Comparison of ENCODE assay signal across 21 cellular contexts in genomic region chr14:90671835-90672234, GRCh38.
DNase-seq lines count a peak whose midpoint lies in the region; ATAC-seq and TF ChIP-seq lines count a peak whose summit lies in the region.
"Had no signal": no experiment of that assay in that cellular context is flagged by ENCODE, and none has a peak within 500 bp of the region (broad histone marks: within the 10 kb centered on the region; RNA-seq: fewer than 3 reads in every experiment).

No MANE protein-coding gene starts in this region.

- H3K4me3 ChIP-seq in OCI-LY7 (ENCODE audit: low read depth, low read length, poor library complexity, severe bottlenecking) = no peak overlapping the region
- H3K4me3 ChIP-seq in heart right ventricle = no peak overlapping the region
- H3K4me3 ChIP-seq in trophoblast cell (ENCODE audit: low read depth, low read length) = no peak overlapping the region
- H3K4me3 ChIP-seq: A549, ovary, SK-N-MC had no signal

- no peaks in the 10 kb centered on the region for H3K9me2 ChIP-seq in OCI-LY7 (ENCODE audit: insufficient read depth, low read length)

- H3K18ac ChIP-seq in trophoblast cell (ENCODE audit: low read length) = no peak overlapping the region

- H4K12ac ChIP-seq in trophoblast cell (ENCODE audit: low read depth, low read length) = no peak overlapping the region

- H3K14ac ChIP-seq in trophoblast cell (ENCODE audit: low read length) = no peak overlapping the region

- H2AFZ ChIP-seq in OCI-LY7 (ENCODE audit: low read length) (peak overlapping the region; percentile 71), trophoblast cell (ENCODE audit: insufficient read depth, low read length, poor library complexity) (no peak overlapping the region)

- no peak for TF ChIP-seq CTCF in OCI-LY7 (conservative IDR thresholded peaks at IDR 0.05; ENCODE audit: low read length)
- no peak for TF ChIP-seq CTCF in heart right ventricle (IDR thresholded peaks at IDR 0.05)
- no peak for TF ChIP-seq CTCF in progenitor cell of endocrine pancreas (IDR thresholded peaks at IDR 0.05; ENCODE audit: unreplicated experiment)

- H3K4ac ChIP-seq in trophoblast cell (ENCODE audit: low read depth, low read length) = no peak overlapping the region

- H2BK5ac ChIP-seq in trophoblast cell (ENCODE audit: low read depth, low read length, poor library complexity) = no peak overlapping the region

- H3K27ac ChIP-seq in OCI-LY7 (ENCODE audit: low read depth, low read length, poor library complexity, severe bottlenecking) = no peak overlapping the region
- H3K27ac ChIP-seq in heart right ventricle = peak overlapping the region in 1 of 10 donors; percentile 0
- no peak overlapping the region for H3K27ac ChIP-seq in trophoblast cell (ENCODE audit: low read depth, low read length)
- H3K27ac ChIP-seq: A549, ovary, SK-N-MC, WERI-Rb-1 had no signal

- CTCF ChIA-PET in OCI-LY7 (lab: Charles Lee; ENCODE audit: unreplicated experiment) = no interaction called here

- H3K27me3 ChIP-seq in heart right ventricle = no peaks in the 10 kb centered on the region
- no peaks in the 10 kb centered on the region for H3K27me3 ChIP-seq in trophoblast cell (ENCODE audit: insufficient read depth, low read length)
- H3K27me3 ChIP-seq: ovary had no signal

- WGBS in heart right ventricle, 2 donors = 49 to 59% methylated on average over 6 of the region's 6 CpGs
- WGBS in trophoblast cell (ENCODE audit: extremely low coverage, insufficient coverage, insufficient read length) = no CpG with 5 or more reads among the region's 6 CpGs

- no peak overlapping the region for H2AK5ac ChIP-seq in trophoblast cell (ENCODE audit: low read length)

- H3K36me3 Mint-ChIP-seq in progenitor cell of endocrine pancreas (ENCODE audit: insufficient read depth) = peaks cover 23% of the 10 kb centered on the region

- peaks cover 11% of the 10 kb centered on the region for H3K9me3 Mint-ChIP-seq in progenitor cell of endocrine pancreas (ENCODE audit: low read depth)
- H3K9me3 Mint-ChIP-seq: activated naive CD4-positive, alpha-beta T cell treated with anti-CD3 and anti-CD28 coated beads, Interleukin-2, amount 50 U/mL, for 24 hours had no signal

- no peak overlapping the region for H2BK120ac ChIP-seq in trophoblast cell (ENCODE audit: insufficient read depth, low read length, poor library complexity)

- H3K4me1 Mint-ChIP-seq in progenitor cell of endocrine pancreas (ENCODE audit: low read depth) = no peaks in the 10 kb centered on the region

- no peaks in the 10 kb centered on the region for H3K36me3 ChIP-seq in OCI-LY7 (ENCODE audit: insufficient read depth, low read length)
- H3K36me3 ChIP-seq in heart right ventricle = peaks cover 0 to 70% (median 4%) of the 10 kb centered on the region in 9 donors
- H3K36me3 ChIP-seq in trophoblast cell (ENCODE audit: control insufficient read depth in 1 of 2, insufficient read depth in 2 of 2, low read length in 2 of 2) = peaks cover 16 to 29% of the 10 kb centered on the region in 2 experiments
- H3K36me3 ChIP-seq: ovary had no signal

- no TSS peak for BruUV-seq in OCI-LY7 (replicated peaks; lab: Mats Ljungman, UMichigan)

- H3K9ac ChIP-seq in trophoblast cell (ENCODE audit: low read length) = no peak overlapping the region

- H3K79me2 ChIP-seq in OCI-LY7 (ENCODE audit: insufficient read depth, low read depth, low read length) = no peaks in the 10 kb centered on the region
- no peaks in the 10 kb centered on the region for H3K79me2 ChIP-seq in trophoblast cell (ENCODE audit: control insufficient read depth, insufficient read depth, low read length, poor library complexity)

- H3K9me3 ChIP-seq in OCI-LY7 (ENCODE audit: low read length) (no peaks in the 10 kb centered on the region; the same call in 1 of the 2 replicates), heart right ventricle (peaks cover 0 to 15% (median 0%) of the 10 kb centered on the region in 11 donors), trophoblast cell (ENCODE audit: insufficient read depth, low read depth, low read length) (no peaks in the 10 kb centered on the region)
- H3K9me3 ChIP-seq: A549, ovary had no signal

- DNase-seq in Ammon's horn (ENCODE audit: low spot score) (peak; percentile 35), OCI-LY7 (ENCODE audit: low spot score) (no peak), heart right ventricle (no peak), progenitor cell of endocrine pancreas (ENCODE audit: low spot score, unreplicated experiment) (no peak), trophoblast cell (no peak), NCI-H2029 treated with DMSO at 0.1 percent for 48 hours (lab: John Stamatoyannopoulos, UW) (no peak)
- no peak for DNase-seq in stimulated activated CD4-positive, alpha-beta T cell treated with anti-CD3 and anti-CD28 coated beads, Interleukin-15, amount 100 ng/mL, for 24 hours
- DNase-seq: activated CD4-positive, alpha-beta T cell treated with anti-CD3 and anti-CD28 coated beads, Interleukin-2, amount 10 ng/mL, durations not matched to agents 7 days and 5 days; activated CD8-positive, alpha-beta memory T cell treated with anti-CD3 and anti-CD28 coated beads, Interleukin-2, amount 10 ng/mL, durations not matched to agents 7 days and 5 days; effector memory CD4-positive, alpha-beta T cell; HCEC 1CT; IMR-90; mesenchymal stem cell; NCI-H510A treated with DMSO at 0.1 percent for 48 hours; NK-92 treated with Interleukin-12 subunit alpha and Interleukin-12 subunit beta, amount 100 ng/mL, for 24 hours; ovary; WERI-Rb-1 had no signal

- no peaks in the 10 kb centered on the region for H3K79me1 ChIP-seq in trophoblast cell (ENCODE audit: low read length)

- no peak overlapping the region for H2BK12ac ChIP-seq in trophoblast cell (ENCODE audit: low read length)

- POLR2A ChIA-PET in OCI-LY7 (lab: Charles Lee) = interaction anchor here (1.3 kb wide), 1 partner anchor 9 kb away, joined by 4 read pairs; no protein-coding TSS in a partner anchor

- H3K23ac ChIP-seq in trophoblast cell (ENCODE audit: low read length) = no peak overlapping the region

- H3K27ac Mint-ChIP-seq in progenitor cell of endocrine pancreas = peak overlapping the region; percentile 39
- H3K27ac Mint-ChIP-seq: activated CD4-positive, alpha-beta T cell treated with anti-CD3 and anti-CD28 coated beads, Interleukin-2, amount 10 ng/mL, durations not matched to agents 7 days and 5 days; activated CD8-positive, alpha-beta memory T cell treated with anti-CD3 and anti-CD28 coated beads, Interleukin-2, amount 10 ng/mL, durations not matched to agents 7 days and 5 days had no signal

- ATAC-seq in heart right ventricle (peak in 6 of 8 donors; percentile 31 to 80 (median 46)), GM18511 (IDR thresholded peaks at IDR 0.05; ENCODE audit: unreplicated experiment) (no peak)
- ATAC-seq: activated CD8-positive, alpha-beta memory T cell treated with anti-CD3 and anti-CD28 coated beads, Interleukin-2, amount 10 ng/mL, durations not matched to agents 7 days and 5 days had no signal

- no peak overlapping the region for H3K4me3 Mint-ChIP-seq in progenitor cell of endocrine pancreas (ENCODE audit: low read depth)
- H3K4me3 Mint-ChIP-seq: activated CD4-positive, alpha-beta T cell treated with anti-CD3 and anti-CD28 coated beads, Interleukin-2, amount 10 ng/mL, durations not matched to agents 7 days and 5 days; activated CD8-positive, alpha-beta memory T cell treated with anti-CD3 and anti-CD28 coated beads, Interleukin-2, amount 10 ng/mL, durations not matched to agents 7 days and 5 days; activated naive CD4-positive, alpha-beta T cell treated with anti-CD3 and anti-CD28 coated beads, Interleukin-2, amount 50 U/mL, for 24 hours had no signal

- no peak overlapping the region for H4K91ac ChIP-seq in trophoblast cell (ENCODE audit: low read depth, low read length)

- no peak overlapping the region for H4K8ac ChIP-seq in trophoblast cell (ENCODE audit: low read depth, low read length)

- intact Hi-C loops in OCI-LY7 (cut with micrococcal nuclease; ENCODE audit: unreplicated experiment) (no loop called here), heart right ventricle (cut with DNase I) (no loop called here)

- peak overlapping the region; percentile 45 for H3K4me2 ChIP-seq in OCI-LY7 (ENCODE audit: low read length)
- H3K4me2 ChIP-seq in trophoblast cell (ENCODE audit: low read length) = no peak overlapping the region
- H3K4me2 ChIP-seq: A549 had no signal

- no peaks in the 10 kb centered on the region for H3K27me3 Mint-ChIP-seq in progenitor cell of endocrine pancreas
- H3K27me3 Mint-ChIP-seq: activated CD4-positive, alpha-beta T cell treated with anti-CD3 and anti-CD28 coated beads, Interleukin-2, amount 10 ng/mL, durations not matched to agents 7 days and 5 days; activated naive CD4-positive, alpha-beta T cell treated with anti-CD3 and anti-CD28 coated beads, Interleukin-2, amount 50 U/mL, for 24 hours had no signal

- H3K4me1 ChIP-seq in OCI-LY7 (ENCODE audit: insufficient read depth, low read length, poor library complexity, severe bottlenecking) = peaks cover 13% of the 10 kb centered on the region
- H3K4me1 ChIP-seq in heart right ventricle = peaks cover 0 to 44% (median 22%) of the 10 kb centered on the region in 9 donors
- H3K4me1 ChIP-seq in trophoblast cell (ENCODE audit: control insufficient read depth in 1 of 2, insufficient read depth in 2 of 2, low read length in 2 of 2) = peaks cover 3% of the 10 kb centered on the region in 2 experiments
- H3K4me1 ChIP-seq: A549 had no signal

- H4K20me1 ChIP-seq in OCI-LY7 (ENCODE audit: insufficient read depth, low read length) = no peaks in the 10 kb centered on the region
